16 cellular contexts compared by ENCODE assay signal in the genomic region with DNA sequence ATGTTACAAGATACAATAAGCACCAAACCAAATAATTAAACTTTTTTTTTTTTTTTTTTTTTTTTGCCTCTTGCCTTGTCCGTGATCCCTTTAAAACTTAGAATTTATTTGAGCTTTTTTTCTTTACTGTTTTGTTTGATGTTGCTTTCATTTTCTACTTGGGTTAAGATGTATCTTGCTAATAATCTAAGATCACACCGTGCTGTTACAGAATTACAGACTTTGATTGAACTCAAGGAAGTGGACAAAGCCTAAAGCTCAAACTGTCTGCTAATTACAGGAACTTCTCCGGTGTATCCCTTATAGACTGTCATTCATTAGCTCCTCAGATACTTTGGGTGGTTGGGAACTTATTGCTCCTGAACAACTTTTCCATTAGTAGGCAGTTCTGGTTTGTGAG. TPM values are rescaled to one million over a fixed set of nuclear protein-coding genes. Genes with fewer than 3 reads are reported as not detected.
DNase-seq lines count a peak whose midpoint lies in the region; ATAC-seq, FAIRE-seq and TF ChIP-seq lines count a peak whose summit lies in the region.
"Had no signal": no experiment of that assay in that cellular context is flagged by ENCODE, and none has a peak within 500 bp of the region (broad histone marks: within the 10 kb centered on the region; RNA-seq: fewer than 3 reads in every experiment).

No MANE protein-coding gene starts in this region.

- intact Hi-C loops in activated naive CD4-positive, alpha-beta T cell treated with anti-CD3 and anti-CD28 coated beads for 36 hours (cut with micrococcal nuclease) = loop anchor here (5.0 kb wide), 1 partner anchor 1025 kb away; a partner anchor contains a TSS
- intact Hi-C loops in right lobe of liver (cut with DNase I) = no loop called here

- peaks cover 66% of the 10 kb centered on the region for H3K4me1 Mint-ChIP-seq in activated naive CD4-positive, alpha-beta T cell treated with anti-CD3 and anti-CD28 coated beads for 36 hours (ENCODE audit: low read depth)
- peaks cover 83 to 89% (median 84%) of the 10 kb centered on the region in 3 donors for H3K4me1 Mint-ChIP-seq in T-cell
- peaks cover 67% of the 10 kb centered on the region for H3K4me1 Mint-ChIP-seq in stimulated activated effector memory CD8-positive, alpha-beta T cell treated with anti-CD3 and anti-CD28 coated beads, Interleukin-12 subunit alpha, Interleukin-12 subunit beta, amount 100 ng/mL, for 72 hours

- CTCF ChIA-PET in activated naive CD4-positive, alpha-beta T cell treated with anti-CD3 and anti-CD28 coated beads for 36 hours (lab: Charles Lee) = interaction anchor here (0.5 to 2.3 kb wide), 5 partner anchors 7 to 780 kb away, joined by 3 to 13 read pairs (median 5); no protein-coding TSS in a partner anchor
- CTCF ChIA-PET in T-cell (lab: Charles Lee) = interaction anchor here (0.6 to 3.8 kb wide), 27 partner anchors 12 to 1654 kb away, joined by 3 to 40 read pairs (median 6); a partner anchor contains a TSS

- H3K9me3 ChIP-seq in upper lobe of left lung (no peaks in the 10 kb centered on the region), right lobe of liver (no peaks in the 10 kb centered on the region)

- TF ChIP-seq CTCF in upper lobe of left lung (IDR thresholded peaks at IDR 0.05) (no peak), right lobe of liver (IDR thresholded peaks at IDR 0.05) (no peak)

- POLR2A ChIA-PET in T-cell (lab: Charles Lee) = interaction anchor here (0.6 to 3.8 kb wide), 26 partner anchors 10 to 1027 kb away, joined by 3 to 127 read pairs (median 8); a partner anchor contains a TSS

- H3K36me3 Mint-ChIP-seq in activated naive CD4-positive, alpha-beta T cell treated with anti-CD3 and anti-CD28 coated beads for 36 hours (ENCODE audit: low read depth) = peaks cover 12% of the 10 kb centered on the region
- H3K36me3 Mint-ChIP-seq in T-cell = peaks cover 13% of the 10 kb centered on the region
- H3K36me3 Mint-ChIP-seq in stimulated activated effector memory CD8-positive, alpha-beta T cell treated with anti-CD3 and anti-CD28 coated beads, Interleukin-12 subunit alpha, Interleukin-12 subunit beta, amount 100 ng/mL, for 72 hours = peaks cover 4% of the 10 kb centered on the region

- H3K4me1 ChIP-seq in upper lobe of left lung (peaks cover 14 to 36% (median 24%) of the 10 kb centered on the region in 4 donors), right lobe of liver (no peaks in the 10 kb centered on the region)

- H3K27me3 ChIP-seq in upper lobe of left lung = no peaks in the 10 kb centered on the region
- H3K27me3 ChIP-seq in right lobe of liver = no peaks in the 10 kb centered on the region
- H3K27me3 ChIP-seq: brain microvascular endothelial cell had no signal

- H3K4me3 ChIP-seq in upper lobe of left lung = no peak overlapping the region
- no peak overlapping the region for H3K4me3 ChIP-seq in right lobe of liver
- H3K4me3 ChIP-seq: K562 had no signal

- ATAC-seq in T-cell (replicated peaks in 1 of 4) (peak in 1 of 4 experiments; percentile 13), upper lobe of left lung (ENCODE audit: low FRiP score in 2 of 2) (no peak), right lobe of liver (no peak)
- no peak for ATAC-seq in stimulated activated effector memory CD8-positive, alpha-beta T cell treated with anti-CD3 and anti-CD28 coated beads, Interleukin-12 subunit alpha, Interleukin-12 subunit beta, amount 100 ng/mL, for 72 hours
- ATAC-seq: K562 had no signal

- H3K4me3 Mint-ChIP-seq in activated naive CD4-positive, alpha-beta T cell treated with anti-CD3 and anti-CD28 coated beads for 36 hours = peak overlapping the region; percentile 74
- peak overlapping the region; percentile 69 to 77 (median 75) for H3K4me3 Mint-ChIP-seq in T-cell
- H3K4me3 Mint-ChIP-seq in stimulated activated effector memory CD8-positive, alpha-beta T cell treated with anti-CD3 and anti-CD28 coated beads, Interleukin-12 subunit alpha, Interleukin-12 subunit beta, amount 100 ng/mL, for 72 hours = peak overlapping the region; percentile 62

- no peak for TF ChIP-seq EP300 in upper lobe of left lung (IDR thresholded peaks at IDR 0.05)

- H3K9me3 Mint-ChIP-seq in activated naive CD4-positive, alpha-beta T cell treated with anti-CD3 and anti-CD28 coated beads for 36 hours = peaks cover 11% of the 10 kb centered on the region
- peaks cover 0 to 9% (median 0%) of the 10 kb centered on the region in 3 donors for H3K9me3 Mint-ChIP-seq in T-cell
- no peaks in the 10 kb centered on the region for H3K9me3 Mint-ChIP-seq in stimulated activated effector memory CD8-positive, alpha-beta T cell treated with anti-CD3 and anti-CD28 coated beads, Interleukin-12 subunit alpha, Interleukin-12 subunit beta, amount 100 ng/mL, for 72 hours

- peak overlapping the region; percentile 88 for H3K27ac Mint-ChIP-seq in activated naive CD4-positive, alpha-beta T cell treated with anti-CD3 and anti-CD28 coated beads for 36 hours
- peak overlapping the region; percentile 95 to 98 for H3K27ac Mint-ChIP-seq in T-cell
- peak overlapping the region; percentile 85 for H3K27ac Mint-ChIP-seq in stimulated activated effector memory CD8-positive, alpha-beta T cell treated with anti-CD3 and anti-CD28 coated beads, Interleukin-12 subunit alpha, Interleukin-12 subunit beta, amount 100 ng/mL, for 72 hours
- H3K27ac Mint-ChIP-seq: progenitor cell of endocrine pancreas had no signal

- FAIRE-seq in colon (lab: Jason Lieb, UNC) = peak; percentile 55
- FAIRE-seq: D721Med, K562 had no signal

- DNase-seq in activated naive CD4-positive, alpha-beta T cell treated with anti-CD3 and anti-CD28 coated beads for 36 hours = no peak
- no peak for DNase-seq in activated naive CD4-positive, alpha-beta T cell treated with anti-CD3 and anti-CD28 coated beads, Interleukin-2, amount 50 U/mL, for 16 hours
- DNase-seq in T-cell (no peak), DMS53 treated with DMSO at 0.1 percent for 48 hours (lab: John Stamatoyannopoulos, UW; ENCODE audit: unreplicated experiment) (no peak), upper lobe of left lung (no peak), right lobe of liver (no peak)
- no peak for DNase-seq in stimulated activated effector memory CD8-positive, alpha-beta T cell treated with anti-CD3 and anti-CD28 coated beads, Interleukin-12 subunit alpha, Interleukin-12 subunit beta, amount 100 ng/mL, for 72 hours (ENCODE audit: low spot score in 2 of 2)
- DNase-seq: activated CD4-positive, CD25-positive, alpha-beta regulatory T cell treated with anti-CD3 and anti-CD28 coated beads, Interleukin-2, amount 50 U/mL, for 72 hours; activated effector memory CD4-positive, alpha-beta T cell treated with anti-CD3 and anti-CD28 coated beads, Interleukin-2, amount 50 U/mL, for 16 hours; brain microvascular endothelial cell; NCI-H1092 treated with DMSO at 0.1 percent for 48 hours; NCI-H2171 treated with DMSO at 0.1 percent for 48 hours had no signal

- H3K36me3 ChIP-seq in upper lobe of left lung (no peaks in the 10 kb centered on the region), right lobe of liver (no peaks in the 10 kb centered on the region)
- H3K36me3 ChIP-seq: brain microvascular endothelial cell had no signal

- TF ChIP-seq POLR2A in upper lobe of left lung (IDR thresholded peaks at IDR 0.05) = no peak
- no peak for TF ChIP-seq POLR2A in right lobe of liver (IDR thresholded peaks at IDR 0.05)

- no peaks in the 10 kb centered on the region for H3K27me3 Mint-ChIP-seq in activated naive CD4-positive, alpha-beta T cell treated with anti-CD3 and anti-CD28 coated beads for 36 hours (ENCODE audit: low read depth)
- no peaks in the 10 kb centered on the region for H3K27me3 Mint-ChIP-seq in T-cell
- H3K27me3 Mint-ChIP-seq: progenitor cell of endocrine pancreas had no signal

- 30 to 38% methylated on average over 3 of the region's 3 CpGs for WGBS in upper lobe of left lung, 2 donors
- 48% methylated on average over 3 of the region's 3 CpGs for WGBS in right lobe of liver (ENCODE audit: insufficient coverage, low coverage, low lambda C conversion rate, missing lambda C conversion rate)

- H3K27ac ChIP-seq in upper lobe of left lung (peak overlapping the region in 1 of 4 donors; percentile 64), right lobe of liver (no peak overlapping the region)
- H3K27ac ChIP-seq: brain microvascular endothelial cell had no signal

RNA-seq across cellular contexts. Expression of a gene that starts 26.5 kb away (rescaled TPM):
- total RNA-seq in activated naive CD4-positive, alpha-beta T cell treated with anti-CD3 and anti-CD28 coated beads for 36 hours = 10 to 100 TPM; 40.5 to 43.1 TPM
- total RNA-seq in T-cell = 10 to 100 TPM; 67.9 to 98.7 (median 75.2) TPM
- 10 to 100 TPM; 21.6 to 54.3 (median 37.8) TPM for total RNA-seq in upper lobe of left lung
- total RNA-seq in right lobe of liver = 10 to 100 TPM in 2 of 6 experiments, 1 to 10 TPM in 4; 9.1 to 14.6 (median 9.6) TPM
